10 cellular contexts compared by ENCODE assay signal in the genomic region with DNA sequence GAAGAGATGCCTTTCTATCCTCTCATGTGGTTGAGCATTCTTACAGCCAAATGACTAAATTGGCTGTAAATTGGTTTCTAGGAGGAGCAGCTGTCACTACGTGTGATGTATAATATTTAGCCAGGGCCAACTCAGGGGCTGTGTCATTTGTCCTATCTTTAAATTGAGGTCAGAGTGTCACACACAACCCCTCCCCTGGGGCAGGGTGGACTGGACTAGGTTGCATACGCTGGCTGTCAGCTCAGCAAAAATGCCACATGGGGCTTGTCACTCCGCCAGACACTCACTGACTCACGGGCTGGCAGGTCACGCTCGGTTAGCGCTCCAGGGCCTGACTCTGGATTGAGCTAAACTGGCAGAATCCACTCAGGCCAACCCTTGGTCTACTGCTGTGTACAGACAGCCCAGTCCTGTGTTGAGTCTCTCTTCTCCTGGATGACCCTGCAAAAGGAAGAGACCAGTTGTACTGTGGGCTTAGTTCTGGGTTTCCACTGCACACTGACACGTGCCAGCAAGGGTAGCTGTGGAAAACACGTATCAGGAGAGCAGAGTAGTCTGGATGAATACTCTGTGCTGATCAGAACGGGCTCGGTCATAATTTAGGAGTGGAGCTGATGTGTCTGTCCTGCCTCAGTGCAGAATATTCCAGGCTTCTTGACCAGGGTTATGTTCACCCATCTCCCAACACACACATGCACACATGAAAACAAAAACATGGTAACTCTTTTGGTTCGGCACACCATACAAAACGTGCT. TPM values are rescaled to one million over a fixed set of nuclear protein-coding genes. Genes with fewer than 3 reads are reported as not detected.
DNase-seq lines count a peak whose midpoint lies in the region; ATAC-seq and TF ChIP-seq lines count a peak whose summit lies in the region.
"Had no signal": no experiment of that assay in that cellular context is flagged by ENCODE, and none has a peak within 500 bp of the region (broad histone marks: within the 10 kb centered on the region; RNA-seq: fewer than 3 reads in every experiment).

No MANE protein-coding gene starts in this region.

- H2AFZ ChIP-seq in trophoblast cell (ENCODE audit: insufficient read depth, low read length, poor library complexity) (no peak overlapping the region), MM.1S (ENCODE audit: low read length) (no peak overlapping the region)

- DNase-seq in EL = peak; percentile 82
- peak; percentile 89 for DNase-seq in NCI-H748 (lab: John Stamatoyannopoulos, UW; ENCODE audit: unreplicated experiment)
- peak; percentile 83 for DNase-seq in fibroblast of gingiva (ENCODE audit: low read depth)
- peak; percentile 98 to 99 for DNase-seq in trophoblast cell
- no peak for DNase-seq in GM19238 (ENCODE audit: insufficient read length, low spot score)
- no peak for DNase-seq in MM.1S
- DNase-seq in NCI-H1048 (lab: John Stamatoyannopoulos, UW) = no peak
- DNase-seq: naive thymus-derived CD4-positive, alpha-beta T cell had no signal

- no CpG with 5 or more reads among the region's 13 CpGs for whole genome bisulfite sequencing in trophoblast cell (ENCODE audit: extremely low coverage, insufficient coverage, insufficient read length)

- no peaks in the 10 kb centered on the region for H3K9me2 ChIP-seq in MM.1S (replicated peaks; ENCODE audit: insufficient read depth, low read length)

- peak overlapping the region; percentile 18 for H3K27ac ChIP-seq in trophoblast cell (ENCODE audit: low read depth, low read length)
- H3K27ac ChIP-seq in MM.1S (ENCODE audit: low read length) = no peak overlapping the region
- H3K27ac ChIP-seq: vagina had no signal

- H3K18ac ChIP-seq in trophoblast cell (ENCODE audit: low read length) = peak overlapping the region; percentile 34

- TF ChIP-seq CTCF in MM.1S (IDR thresholded peaks at IDR 0.05; ENCODE audit: low read length) = no peak

- peaks cover 5% of the 10 kb centered on the region for H3K79me1 ChIP-seq in trophoblast cell (ENCODE audit: low read length)

- H3K23ac ChIP-seq in trophoblast cell (ENCODE audit: low read length) = no peak overlapping the region

- H3K4me3 ChIP-seq in trophoblast cell (ENCODE audit: low read depth, low read length) = no peak overlapping the region
- H3K4me3 ChIP-seq in MM.1S (ENCODE audit: low read length) = no peak overlapping the region
- H3K4me3 ChIP-seq: vagina had no signal

- H2BK5ac ChIP-seq in trophoblast cell (ENCODE audit: low read depth, low read length, poor library complexity) = peak overlapping the region; percentile 16

- H3K36me3 ChIP-seq in trophoblast cell (ENCODE audit: control insufficient read depth in 1 of 2, insufficient read depth in 2 of 2, low read length in 2 of 2) = no peaks in the 10 kb centered on the region
- no peaks in the 10 kb centered on the region for H3K36me3 ChIP-seq in MM.1S (replicated peaks; ENCODE audit: insufficient read depth, low read length)
- H3K36me3 ChIP-seq: vagina had no signal

- H3K14ac ChIP-seq in trophoblast cell (ENCODE audit: low read length) = no peak overlapping the region

- peak overlapping the region; percentile 27 for H3K4me2 ChIP-seq in trophoblast cell (ENCODE audit: low read length)
- no peak overlapping the region for H3K4me2 ChIP-seq in MM.1S (ENCODE audit: low read depth, low read length)

- H2BK12ac ChIP-seq in trophoblast cell (ENCODE audit: low read length) = peak overlapping the region; percentile 51

- no peaks in the 10 kb centered on the region for H3K9me3 ChIP-seq in trophoblast cell (ENCODE audit: insufficient read depth, low read depth, low read length)
- no peaks in the 10 kb centered on the region for H3K9me3 ChIP-seq in MM.1S (replicated peaks; ENCODE audit: insufficient read depth, low read length)
- H3K9me3 ChIP-seq: vagina had no signal

- no peak overlapping the region for H2AK5ac ChIP-seq in trophoblast cell (ENCODE audit: low read length)

- no peak overlapping the region for H3K9ac ChIP-seq in trophoblast cell (ENCODE audit: low read length)
- no peak overlapping the region for H3K9ac ChIP-seq in MM.1S (ENCODE audit: low read length)

- no peak overlapping the region for H4K91ac ChIP-seq in trophoblast cell (ENCODE audit: low read depth, low read length)

- H3K27me3 ChIP-seq in trophoblast cell (ENCODE audit: insufficient read depth, low read length) (no peaks in the 10 kb centered on the region), MM.1S (replicated peaks; ENCODE audit: insufficient read depth, low read length) (no peaks in the 10 kb centered on the region)
- H3K27me3 ChIP-seq: vagina had no signal

- no peaks in the 10 kb centered on the region for H4K20me1 ChIP-seq in MM.1S (ENCODE audit: insufficient read depth, low read length)

- H3K4me1 ChIP-seq in trophoblast cell (ENCODE audit: control insufficient read depth in 1 of 2, insufficient read depth in 2 of 2, low read length in 2 of 2) (peaks cover 21 to 33% of the 10 kb centered on the region in 2 experiments), MM.1S (ENCODE audit: low read length) (no peaks in the 10 kb centered on the region)
- H3K4me1 ChIP-seq: vagina had no signal

- no peak overlapping the region for H3K4ac ChIP-seq in trophoblast cell (ENCODE audit: low read depth, low read length)

- H4K8ac ChIP-seq in trophoblast cell (ENCODE audit: low read depth, low read length) = peak overlapping the region; percentile 26

- ATAC-seq in GM21526 (IDR thresholded peaks at IDR 0.05; ENCODE audit: low FRiP score, unreplicated experiment) = no peak
- ATAC-seq: naive thymus-derived CD4-positive, alpha-beta T cell had no signal

- H3F3A ChIP-seq in MM.1S (ENCODE audit: insufficient read depth, low read length) = no peaks in the 10 kb centered on the region

- H3K79me2 ChIP-seq in trophoblast cell (ENCODE audit: control insufficient read depth, insufficient read depth, low read length, poor library complexity) (no peaks in the 10 kb centered on the region), MM.1S (ENCODE audit: low read length) (no peaks in the 10 kb centered on the region)

- H4K12ac ChIP-seq in trophoblast cell (ENCODE audit: low read depth, low read length) = no peak overlapping the region

- H2BK120ac ChIP-seq in trophoblast cell (ENCODE audit: insufficient read depth, low read length, poor library complexity) = no peak overlapping the region

RNA-seq across cellular contexts. Expression of gene SHISA2, which starts 29.1 kb away (rescaled TPM):
- 0.64 and 0.70 TPM in 2 replicates for polyA plus RNA-seq in trophoblast cell (2013)

Comparison
In these comparisons a context has a peak if more than half of its experiments do, and no peak if none do; other contexts are left out.
1. DNase-seq: peak in EL (single experiment), NCI-H748 (single experiment), fibroblast of gingiva (single experiment) and trophoblast cell (2 of 2); none in GM19238 (single experiment), MM.1S (single experiment) and NCI-H1048 (single experiment).